23 cellular contexts compared by ENCODE assay signal in the genomic region with DNA sequence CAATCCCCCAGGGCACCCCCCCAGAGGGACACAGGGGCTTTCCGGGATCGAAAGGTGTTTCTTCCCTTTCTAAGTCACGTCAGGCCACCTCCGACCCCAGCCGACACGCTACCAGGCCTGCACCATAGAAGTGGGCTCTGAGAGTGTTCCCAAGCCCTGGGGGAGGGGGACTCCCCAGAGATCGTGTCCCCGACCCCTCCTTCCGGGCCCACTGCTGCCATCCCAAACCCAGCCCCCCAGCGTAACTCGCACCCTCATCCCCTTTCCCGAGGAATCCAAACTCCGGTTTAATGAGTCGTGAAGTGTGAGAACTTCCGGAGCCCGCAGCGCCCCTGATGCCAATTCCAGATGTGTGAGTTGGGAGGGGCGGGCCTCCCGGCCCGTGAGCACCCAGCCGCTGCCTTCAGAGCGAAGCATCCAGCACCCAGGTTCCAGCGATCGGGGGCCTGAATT. TPM values are rescaled to one million over a fixed set of nuclear protein-coding genes. Genes with fewer than 3 reads are reported as not detected.
"Had no signal": no experiment of that assay in that cellular context is flagged by ENCODE, and none has a peak within 500 bp of the region (broad histone marks: within the 10 kb centered on the region; RNA-seq: fewer than 3 reads in every experiment).

No MANE protein-coding gene starts in this region.

- H3K36me3 Mint-ChIP-seq: activated CD8-positive, alpha-beta memory T cell treated with anti-CD3 and anti-CD28 coated beads, Interleukin-2, amount 10 ng/mL, durations not matched to agents 7 days and 5 days had no signal

- H3K27ac ChIP-seq: coronary artery, gastrocnemius medialis, right atrium auricular region, suprapubic skin, transverse colon had no signal

- H3K9me3 ChIP-seq: gastrocnemius medialis, right atrium auricular region, suprapubic skin, transverse colon had no signal

- H3K4me3 ChIP-seq: coronary artery, gastrocnemius medialis, right atrium auricular region, suprapubic skin, transverse colon had no signal

- H3K36me3 ChIP-seq: gastrocnemius medialis, right atrium auricular region, suprapubic skin, transverse colon had no signal

- DNase-seq: activated B cell treated with CpG ODN at 0.5 μM for 24 hours; activated CD4-positive, alpha-beta memory T cell treated with anti-CD3 and anti-CD28 coated beads, Interleukin-2, amount 10 ng/mL, durations not matched to agents 7 days and 5 days; activated CD4-positive, alpha-beta T cell treated with anti-CD3 and anti-CD28 coated beads for 4 hours; activated CD8-positive, alpha-beta memory T cell treated with anti-CD3 and anti-CD28 coated beads, Interleukin-2, amount 10 ng/mL, durations not matched to agents 7 days and 5 days; activated naive CD8-positive, alpha-beta T cell treated with anti-CD3 and anti-CD28 coated beads, Interleukin-2, amount 50 U/mL, for 24 hours; aorta; gastrocnemius medialis; head of caudate nucleus; naive thymus-derived CD8-positive, alpha-beta T cell; stimulated activated CD4-positive, alpha-beta T cell treated with anti-CD3 and anti-CD28 coated beads, Interleukin-2, amount 100 ng/mL, for 48 hours; stimulated activated naive CD8-positive, alpha-beta T cell treated with anti-CD3 and anti-CD28 coated beads, Interleukin-15, amount 100 ng/mL, for 72 hours; T-helper 9 cell; transverse colon had no signal

- H3K4me1 Mint-ChIP-seq: activated CD8-positive, alpha-beta memory T cell treated with anti-CD3 and anti-CD28 coated beads, Interleukin-2, amount 10 ng/mL, durations not matched to agents 7 days and 5 days had no signal

- H3K4me3 Mint-ChIP-seq: activated B cell treated with CpG ODN at 0.5 μM for 24 hours; activated CD4-positive, alpha-beta memory T cell treated with anti-CD3 and anti-CD28 coated beads, Interleukin-2, amount 10 ng/mL, durations not matched to agents 7 days and 5 days; activated CD8-positive, alpha-beta memory T cell treated with anti-CD3 and anti-CD28 coated beads, Interleukin-2, amount 10 ng/mL, durations not matched to agents 7 days and 5 days; activated naive CD8-positive, alpha-beta T cell treated with anti-CD3 and anti-CD28 coated beads, Interleukin-2, amount 50 U/mL, for 24 hours; central memory CD8-positive, alpha-beta T cell; stimulated activated naive CD8-positive, alpha-beta T cell treated with anti-CD3 and anti-CD28 coated beads, Interleukin-15, amount 100 ng/mL, for 72 hours had no signal

- H3K27ac Mint-ChIP-seq: activated B cell treated with CpG ODN at 0.5 μM for 24 hours; activated CD4-positive, alpha-beta memory T cell treated with anti-CD3 and anti-CD28 coated beads, Interleukin-2, amount 10 ng/mL, durations not matched to agents 7 days and 5 days; activated CD8-positive, alpha-beta memory T cell treated with anti-CD3 and anti-CD28 coated beads, Interleukin-2, amount 10 ng/mL, durations not matched to agents 7 days and 5 days; activated naive CD8-positive, alpha-beta T cell treated with anti-CD3 and anti-CD28 coated beads, Interleukin-2, amount 50 U/mL, for 24 hours; naive thymus-derived CD8-positive, alpha-beta T cell; progenitor cell of endocrine pancreas; stimulated activated naive CD8-positive, alpha-beta T cell treated with anti-CD3 and anti-CD28 coated beads, Interleukin-15, amount 100 ng/mL, for 72 hours had no signal

- ATAC-seq: activated CD8-positive, alpha-beta memory T cell treated with anti-CD3 and anti-CD28 coated beads, Interleukin-2, amount 10 ng/mL, durations not matched to agents 7 days and 5 days; activated naive CD8-positive, alpha-beta T cell treated with anti-CD3 and anti-CD28 coated beads, Interleukin-2, amount 50 U/mL, for 24 hours; esophagus mucosa; gastrocnemius medialis; naive thymus-derived CD8-positive, alpha-beta T cell; stimulated activated naive CD8-positive, alpha-beta T cell treated with anti-CD3 and anti-CD28 coated beads, Interleukin-15, amount 100 ng/mL, for 72 hours had no signal

- H3K9me3 Mint-ChIP-seq: activated B cell treated with CpG ODN at 0.5 μM for 24 hours; activated CD4-positive, alpha-beta memory T cell treated with anti-CD3 and anti-CD28 coated beads, Interleukin-2, amount 10 ng/mL, durations not matched to agents 7 days and 5 days; activated naive CD8-positive, alpha-beta T cell treated with anti-CD3 and anti-CD28 coated beads, Interleukin-2, amount 50 U/mL, for 24 hours; central memory CD8-positive, alpha-beta T cell; naive thymus-derived CD8-positive, alpha-beta T cell; stimulated activated naive CD8-positive, alpha-beta T cell treated with anti-CD3 and anti-CD28 coated beads, Interleukin-15, amount 100 ng/mL, for 72 hours had no signal

RNA-seq across cellular contexts. Expression of a gene that starts 11.3 kb away (rescaled TPM):
- total RNA-seq: activated B cell treated with CpG ODN at 0.5 μM for 24 hours; activated CD4-positive, alpha-beta memory T cell treated with anti-CD3 and anti-CD28 coated beads, Interleukin-2, amount 10 ng/mL, durations not matched to agents 7 days and 5 days; activated CD8-positive, alpha-beta memory T cell treated with anti-CD3 and anti-CD28 coated beads, Interleukin-2, amount 10 ng/mL, durations not matched to agents 7 days and 5 days; aorta; esophagus mucosa; gastrocnemius medialis; lower leg skin; mucosa of gallbladder; naive thymus-derived CD8-positive, alpha-beta T cell; omental fat pad; progenitor cell of endocrine pancreas; right atrium auricular region; skeletal muscle tissue; suprapubic skin; transverse colon had no signal
- polyA plus RNA-seq: aorta; naive thymus-derived CD8-positive, alpha-beta T cell had no signal
